11 cellular contexts compared by ENCODE assay signal in genomic region chr18:64653068-64653467, GRCh38.
"Had no signal": no experiment of that assay in that cellular context is flagged by ENCODE, and none has a peak within 500 bp of the region (broad histone marks: within the 10 kb centered on the region; RNA-seq: fewer than 3 reads in every experiment).

No MANE protein-coding gene starts in this region.

- H2AFZ ChIP-seq: GM23248, GM23338 had no signal

- H3K9ac ChIP-seq: GM23248 had no signal

- H3K9me3 Mint-ChIP-seq: H9 had no signal

- FAIRE-seq: H1, H54 had no signal

- H3K9me3 ChIP-seq: HAP-1 had no signal

- H3K4me2 ChIP-seq: GM23338 had no signal

- H3K4me1 Mint-ChIP-seq: GM23338, H9 had no signal

- H3K27ac Mint-ChIP-seq: GM23338, H9, HFFc6 had no signal

- H3K4me1 ChIP-seq: HAP-1 had no signal

- H3K4me3 ChIP-seq: GM23248, GM23338, HAP-1 had no signal

- DNase-seq: GM23248, GOT3, H7, H9, HCEC 1CT, HFFc6 had no signal

- H3K27ac ChIP-seq: GM23248 had no signal

- ATAC-seq: GM23338, HCT116 had no signal

- H3K36me3 ChIP-seq: HAP-1 had no signal

- H3K4me3 Mint-ChIP-seq: GM23338, H9, HFFc6 had no signal
